ENCODE assay signal across 10 cellular contexts in genomic region chr4:102809691-102810090, GRCh38. TPM values are rescaled to one million over a fixed set of nuclear protein-coding genes. Genes with fewer than 3 reads are reported as not detected.
DNase-seq lines count a peak whose midpoint lies in the region; ATAC-seq and TF ChIP-seq lines count a peak whose summit lies in the region.
"Had no signal": no experiment of that assay in that cellular context is flagged by ENCODE, and none has a peak within 500 bp of the region (broad histone marks: within the 10 kb centered on the region; RNA-seq: fewer than 3 reads in every experiment).

No MANE protein-coding gene starts in this region.

- intact Hi-C loops in Calu3 (cut with micrococcal nuclease; ENCODE audit: unreplicated experiment), result no loop called here
- intact Hi-C loops in natural killer cell (cut with micrococcal nuclease), result loop anchor here (2.0 kb wide), 1 partner anchor 15 kb away; no protein-coding TSS in a partner anchor

- peak in 1 of 3 donors; percentile 38 for ATAC-seq in natural killer cell

- H3K9me3 ChIP-seq in SJCRH30 (replicated peaks), result no peaks in the 10 kb centered on the region
- H3K9me3 ChIP-seq: testis had no signal

- H3K4me1 Mint-ChIP-seq in Calu3 (ENCODE audit: low read depth, unreplicated experiment) (peaks cover 9% of the 10 kb centered on the region), HFFc6 (ENCODE audit: low read depth) (peaks cover 90% of the 10 kb centered on the region), natural killer cell (peaks cover 75 to 86% of the 10 kb centered on the region in 2 donors)

- H3K27me3 ChIP-seq in brain microvascular endothelial cell (replicated peaks) (no peaks in the 10 kb centered on the region), SJCRH30 (no peaks in the 10 kb centered on the region)
- H3K27me3 ChIP-seq: testis had no signal

- no peaks in the 10 kb centered on the region for H3K4me1 ChIP-seq in SJCRH30

- H3K27ac Mint-ChIP-seq in Calu3 (ENCODE audit: unreplicated experiment) (peak overlapping the region; percentile 30), HFFc6 (peak overlapping the region; percentile 79), natural killer cell (peak overlapping the region; percentile 61 to 70)
- H3K27ac Mint-ChIP-seq: nephron progenitor cell had no signal

- TF ChIP-seq CTCF in Calu3 (IDR thresholded peaks at IDR 0.05; ENCODE audit: unreplicated experiment), result no peak
- no peak for TF ChIP-seq CTCF in HFFc6 (IDR thresholded peaks at IDR 0.05)
- no peak for TF ChIP-seq CTCF in brain microvascular endothelial cell (IDR thresholded peaks at IDR 0.05; ENCODE audit: low read depth, low read length, missing control alignments)
- no peak for TF ChIP-seq CTCF in natural killer cell (IDR thresholded peaks at IDR 0.05)

- no peaks in the 10 kb centered on the region for H3K9me3 Mint-ChIP-seq in Calu3 (ENCODE audit: low read depth, unreplicated experiment)
- no peaks in the 10 kb centered on the region for H3K9me3 Mint-ChIP-seq in HFFc6
- no peaks in the 10 kb centered on the region for H3K9me3 Mint-ChIP-seq in natural killer cell
- H3K9me3 Mint-ChIP-seq: activated CD4-positive, alpha-beta T cell treated with anti-CD3 and anti-CD28 coated beads, Interleukin-2, amount 10 ng/mL, durations not matched to agents 7 days and 5 days; nephron progenitor cell had no signal

- H3K36me3 Mint-ChIP-seq in Calu3 (ENCODE audit: insufficient read depth, unreplicated experiment) (peaks cover 56% of the 10 kb centered on the region), HFFc6 (ENCODE audit: low read depth) (peaks cover 71% of the 10 kb centered on the region), natural killer cell (no peaks in the 10 kb centered on the region)

- DNase-seq in Calu3 (no peak), HFFc6 (no peak), brain microvascular endothelial cell (no peak), natural killer cell (no peak), NAMALWA (ENCODE audit: low spot score) (no peak), SJCRH30 (no peak), UCSD-AML1 (lab: John Stamatoyannopoulos, UW; ENCODE audit: unreplicated experiment) (no peak)
- DNase-seq: activated CD4-positive, alpha-beta T cell treated with anti-CD3 and anti-CD28 coated beads, Interleukin-2, amount 10 ng/mL, durations not matched to agents 7 days and 5 days; nephron progenitor cell; testis had no signal

- H3K27ac ChIP-seq in brain microvascular endothelial cell, result peak overlapping the region; percentile 30
- H3K27ac ChIP-seq in SJCRH30, result no peak overlapping the region
- H3K27ac ChIP-seq: testis had no signal

- in situ Hi-C loops in brain microvascular endothelial cell (cut with HindIII; ENCODE audit: low pct_ligation_motif_present, low sequenced_read_pairs), result loop anchor here (25.0 kb wide), 1 partner anchor 203 kb away; the partner anchor contains the start of gene SLC9B1

- CTCF ChIA-PET in Calu3 (lab: Charles Lee), result interaction anchor here (0.5 kb wide), 1 partner anchor 379 kb away, joined by 3 read pairs; no protein-coding TSS in a partner anchor

- no peak overlapping the region for H3K4me3 Mint-ChIP-seq in Calu3 (ENCODE audit: low read depth, unreplicated experiment)
- peak overlapping the region; percentile 73 for H3K4me3 Mint-ChIP-seq in HFFc6
- H3K4me3 Mint-ChIP-seq in natural killer cell, result peak overlapping the region; percentile 60
- H3K4me3 Mint-ChIP-seq: activated CD4-positive, alpha-beta T cell treated with anti-CD3 and anti-CD28 coated beads, Interleukin-2, amount 10 ng/mL, durations not matched to agents 7 days and 5 days; nephron progenitor cell had no signal

- no peak overlapping the region for H3K4me3 ChIP-seq in brain microvascular endothelial cell (ENCODE audit: low read depth, low read length)
- no peak overlapping the region for H3K4me3 ChIP-seq in SJCRH30
- H3K4me3 ChIP-seq: testis had no signal

- H3K36me3 ChIP-seq in brain microvascular endothelial cell (replicated peaks) (no peaks in the 10 kb centered on the region), SJCRH30 (peaks cover 62% of the 10 kb centered on the region)

- no TSS peak for BruUV-seq in Calu3 (replicated peaks; lab: Mats Ljungman, UMichigan)

- no peaks in the 10 kb centered on the region for H3K27me3 Mint-ChIP-seq in Calu3 (ENCODE audit: unreplicated experiment)
- H3K27me3 Mint-ChIP-seq in HFFc6 (ENCODE audit: insufficient read depth), result peaks cover 1% of the 10 kb centered on the region; the same call in 1 of the 2 replicates
- H3K27me3 Mint-ChIP-seq in natural killer cell (ENCODE audit: low read depth in 2 of 2), result no peaks in the 10 kb centered on the region
- H3K27me3 Mint-ChIP-seq: activated CD4-positive, alpha-beta T cell treated with anti-CD3 and anti-CD28 coated beads, Interleukin-2, amount 10 ng/mL, durations not matched to agents 7 days and 5 days had no signal

RNA-seq across cellular contexts. Expression of gene UBE2D3, which starts 17.7 kb away (rescaled TPM):
- total RNA-seq in Calu3 (2022), result 235 and 243 TPM in 2 replicates
- 100 to 1,000 TPM; 325 to 396 (median 359) TPM for total RNA-seq in HFFc6 (2021; fragmentation: NEBNext Ultra II Directional; extraction: Animal tissue kit (Norgen Biotek cat#: 25700))
- total RNA-seq in natural killer cell, result 100 to 1,000 TPM; 527 to 624 (median 529) TPM
- total RNA-seq in SJCRH30 (2014; rRNA removed; shearing (Covaris generic)), result 484 and 529 TPM in 2 replicates

RNA-seq across cellular contexts. Expression of gene MANBA, which starts 48.9 kb away (rescaled TPM):
- 11.7 and 13.6 TPM in 2 replicates for total RNA-seq in Calu3 (2022)
- total RNA-seq in HFFc6 (2021; fragmentation: NEBNext Ultra II Directional; extraction: Animal tissue kit (Norgen Biotek cat#: 25700)), result 10 to 100 TPM; 31.2 to 57.9 (median 36.0) TPM
- 10 to 100 TPM; 38.1 to 43.2 (median 40.8) TPM for total RNA-seq in natural killer cell
- total RNA-seq in SJCRH30 (2014; rRNA removed; shearing (Covaris generic)), result 13.5 and 14.1 TPM in 2 replicates

RNA-seq across cellular contexts. Expression of gene CISD2, which starts 59.1 kb away (rescaled TPM):
- total RNA-seq in Calu3 (2022) (34.9 and 36.9 TPM in 2 replicates), natural killer cell (10 to 100 TPM; 11.2 to 13.8 (median 13.5) TPM)
- 10 to 100 TPM; 29.7 to 38.8 (median 34.4) TPM for total RNA-seq in HFFc6 (2021; fragmentation: NEBNext Ultra II Directional; extraction: Animal tissue kit (Norgen Biotek cat#: 25700))
- total RNA-seq in SJCRH30 (2014; rRNA removed; shearing (Covaris generic)), result 55.1 and 64.0 TPM in 2 replicates
